Comparison of ENCODE assay signal across 8 cellular contexts in genomic region chr18:36127866-36128845, GRCh38. TPM values are rescaled to one million over a fixed set of nuclear protein-coding genes. Genes with fewer than 3 reads are reported as not detected.
DNase-seq lines count a peak whose midpoint lies in the region; ATAC-seq, FAIRE-seq and TF ChIP-seq lines count a peak whose summit lies in the region.

No MANE protein-coding gene starts in this region.

- peaks cover 6% of the 10 kb centered on the region for H3K27me3 Mint-ChIP-seq in GM23338 (ENCODE audit: insufficient read depth, low read depth, poor library complexity)
- no peaks in the 10 kb centered on the region for H3K27me3 Mint-ChIP-seq in nephron (ENCODE audit: low read depth)

- peaks cover 21% of the 10 kb centered on the region for H4K20me1 ChIP-seq in GM23338 (replicated peaks; ENCODE audit: insufficient read depth)

- WGBS in esophagus squamous epithelium, 2 donors, result 18 to 19% methylated on average over 26 of the region's 26 CpGs

- peaks cover 23% of the 10 kb centered on the region for H3K4me1 Mint-ChIP-seq in GM23338
- H3K4me1 Mint-ChIP-seq in nephron, result peaks cover 34% of the 10 kb centered on the region

- H3K27me3 ChIP-seq in GM23338 (ENCODE audit: insufficient read depth), result no peaks in the 10 kb centered on the region
- H3K27me3 ChIP-seq in esophagus squamous epithelium, result no peaks in the 10 kb centered on the region

- peak overlapping the region; percentile 99 for H3K9ac ChIP-seq in SK-N-MC (ENCODE audit: insufficient read length)

- H3K27ac Mint-ChIP-seq in GM23338 (no peak overlapping the region), nephron (peak overlapping the region; percentile 80 to 99 (median 98))

- H3K27ac ChIP-seq in GM23338 (ENCODE audit: low read depth), result no peak overlapping the region
- no peak overlapping the region for H3K27ac ChIP-seq in SK-N-MC
- H3K27ac ChIP-seq in esophagus squamous epithelium, result peak overlapping the region; percentile 98 to 100 (median 99)

- H3F3A ChIP-seq in GM23338 (replicated peaks; ENCODE audit: low read depth), result no peaks in the 10 kb centered on the region

- peak overlapping the region; percentile 78 for H3K4me2 ChIP-seq in GM23338

- ATAC-seq in GM23338, result peak; percentile 16
- no peak for ATAC-seq in HG02763 (IDR thresholded peaks at IDR 0.05; ENCODE audit: unreplicated experiment)

- H3K36me3 ChIP-seq in GM23338 (ENCODE audit: insufficient read depth) (peaks cover 17% of the 10 kb centered on the region; the same call in 1 of the 2 replicates), SK-N-MC (ENCODE audit: insufficient read depth, low read length) (peaks cover 30% of the 10 kb centered on the region), esophagus squamous epithelium (peaks cover 0 to 17% (median 0%) of the 10 kb centered on the region in 3 donors)

- H3K4me3 ChIP-seq in GM23338 (peak overlapping the region; percentile 92), SK-N-MC (peak overlapping the region; percentile 98), esophagus squamous epithelium (peak overlapping the region; percentile 67 to 98 (median 86))

- TF ChIP-seq POLR2A in esophagus squamous epithelium (IDR thresholded peaks at IDR 0.05) (no peak), H54 (IDR thresholded peaks at IDR 0.05; ENCODE audit: low read depth, low read length) (no peak)

- no peak for FAIRE-seq in H54 (lab: Jason Lieb, UNC)

- peak; percentile 18 for DNase-seq in Ammon's horn (ENCODE audit: low spot score)
- peak; percentile 52 for DNase-seq in GM23338 (ENCODE audit: low spot score)
- no peak for DNase-seq in SK-N-MC (ENCODE audit: low read depth, low spot score)
- DNase-seq in esophagus squamous epithelium (lab: John Stamatoyannopoulos, UW), result no peak
- no peak for DNase-seq in epidermal melanocyte (ENCODE audit: insufficient read length, low spot score)
- no peak for DNase-seq in H54 (ENCODE audit: insufficient read length, low spot score)

- intact Hi-C loops in esophagus squamous epithelium (cut with DNase I), result no loop called here

- peak overlapping the region; percentile 98 for H3K4me3 Mint-ChIP-seq in GM23338
- peak overlapping the region; percentile 90 to 96 (median 92) for H3K4me3 Mint-ChIP-seq in nephron

- H2AFZ ChIP-seq in GM23338, result peak overlapping the region; percentile 100

- peaks cover 28% of the 10 kb centered on the region for H3K36me3 Mint-ChIP-seq in GM23338 (ENCODE audit: low read depth)
- peaks cover 48% of the 10 kb centered on the region for H3K36me3 Mint-ChIP-seq in nephron (ENCODE audit: low read depth)

- H3K9me3 Mint-ChIP-seq in GM23338 (no peaks in the 10 kb centered on the region; the same call in 2 of the 3 replicates), nephron (no peaks in the 10 kb centered on the region)

- H3K4me1 ChIP-seq in GM23338 (ENCODE audit: insufficient read depth) (peaks cover 30% of the 10 kb centered on the region), esophagus squamous epithelium (peaks cover 12 to 51% (median 14%) of the 10 kb centered on the region in 3 donors)

- TF ChIP-seq CTCF in GM23338 (conservative IDR thresholded peaks at IDR 0.05; ENCODE audit: low read depth in 2 of 2) (no peak), esophagus squamous epithelium (IDR thresholded peaks at IDR 0.05) (no peak), nephron (IDR thresholded peaks at IDR 0.05; ENCODE audit: unreplicated experiment in 3 of 3) (no peak)

- H3K9me2 ChIP-seq in GM23338 (ENCODE audit: insufficient read depth), result no peaks in the 10 kb centered on the region

- no peaks in the 10 kb centered on the region for H3K9me3 ChIP-seq in SK-N-MC (ENCODE audit: low read depth, low read length)
- H3K9me3 ChIP-seq in esophagus squamous epithelium, result no peaks in the 10 kb centered on the region

- H3K79me2 ChIP-seq in GM23338 (replicated peaks; ENCODE audit: insufficient read depth), result peaks cover 61% of the 10 kb centered on the region

TF ChIP-seq in GM23338, 12 proteins besides CTCF, POLR2A, EP300 and RAD21:
- no peak for TF ChIP-seq JUNB (IDR thresholded peaks at IDR 0.05; ENCODE audit: unreplicated experiment)
- TF ChIP-seq NANOG (IDR thresholded peaks at IDR 0.05; ENCODE audit: borderline replicate concordance), result no peak
- TF ChIP-seq CREB1 (CRISPR knock-in tag; IDR thresholded peaks at IDR 0.05; ENCODE audit: low read depth), result no peak
- no peak for TF ChIP-seq EZH2 (IDR thresholded peaks at IDR 0.05; ENCODE audit: low read depth, unreplicated experiment)
- no peak for TF ChIP-seq POLR2AphosphoS5 (IDR thresholded peaks at IDR 0.05; ENCODE audit: low read depth)
- no peak for TF ChIP-seq ZNF331 (CRISPR knock-in tag; IDR thresholded peaks at IDR 0.05; ENCODE audit: low read depth)
- no peak for TF ChIP-seq EZH2phosphoT487 (IDR thresholded peaks at IDR 0.05; ENCODE audit: unreplicated experiment)
- peak; percentile 21 for TF ChIP-seq REST (IDR thresholded peaks at IDR 0.05; ENCODE audit: unreplicated experiment)
TF ChIP-seq in GM23338: peak in this region for 1.

RNA-seq across cellular contexts. Expression of gene SLC39A6, which starts 1.0 kb away (rescaled TPM):
- 46.8 and 47.3 TPM in 2 replicates for total RNA-seq in GM23338 (2014; rRNA removed; shearing (Covaris generic))
- polyA plus RNA-seq in GM23338 (2016; fragmentation: Nextera tagmentation; extraction: Ambion mirVana), result 18.6 and 20.8 TPM in 2 replicates
- total RNA-seq in esophagus squamous epithelium, result 10 to 100 TPM; 15.4 to 55.2 (median 43.6) TPM

RNA-seq across cellular contexts. Expression of gene ELP2, which starts 1.5 kb away (rescaled TPM):
- total RNA-seq in GM23338 (2014; rRNA removed; shearing (Covaris generic)), result 119 and 124 TPM in 2 replicates
- polyA plus RNA-seq in GM23338 (2016; fragmentation: Nextera tagmentation; extraction: Ambion mirVana), result 135 and 136 TPM in 2 replicates
- total RNA-seq in esophagus squamous epithelium, result 10 to 100 TPM; 13.0 to 61.0 (median 28.0) TPM

RNA-seq across cellular contexts. Expression of gene MOCOS, which starts 59.1 kb away (rescaled TPM):
- total RNA-seq in GM23338 (2014; rRNA removed; shearing (Covaris generic)), result 6.5 and 7.2 TPM in 2 replicates
- 3.7 and 3.9 TPM in 2 replicates for polyA plus RNA-seq in GM23338 (2016; fragmentation: Nextera tagmentation; extraction: Ambion mirVana)
- 10 to 100 TPM in 1 of 4 donors, 1 to 10 TPM in 3; 4.4 to 11.8 (median 7.0) TPM for total RNA-seq in esophagus squamous epithelium

Comparison
In these comparisons a context has a peak if more than half of its experiments do, and no peak if none do; other contexts are left out.
1. DNase-seq: peak in Ammon's horn (single experiment) and GM23338 (single experiment); none in SK-N-MC (single experiment), esophagus squamous epithelium (single experiment), epidermal melanocyte (single experiment) and H54 (single experiment).
2. H3K27ac ChIP-seq: peak in esophagus squamous epithelium (4 of 4); none in GM23338 (single experiment) and SK-N-MC (single experiment).
3. Peak in every context shown above with its lines, with median percentiles within 50 percentile points of each other: H3K4me3 ChIP-seq.